In genomic region chr15:82106671-82107070, GRCh38 we compare ENCODE assay signal across 15 cellular contexts.
"Had no signal": no experiment of that assay in that cellular context is flagged by ENCODE, and none has a peak within 500 bp of the region (broad histone marks: within the 10 kb centered on the region; RNA-seq: fewer than 3 reads in every experiment).

No MANE protein-coding gene starts in this region.

- H3K27ac Mint-ChIP-seq: activated naive CD8-positive, alpha-beta T cell treated with anti-CD3 and anti-CD28 coated beads for 36 hours; activated T-helper 1 cell treated with anti-CD3 and anti-CD28 coated beads, Interleukin-12 subunit alpha, Interleukin-12 subunit beta, Interleukin-2, Interleukin-4 antibody, amounts not matched to agents 30 ng/mL and 10 ng/mL and 1 ng/mL, durations not matched to agents 14 hours and 24 hours and 36 hours; naive thymus-derived CD4-positive, alpha-beta T cell had no signal

- ATAC-seq: activated CD4-positive, CD25-positive, alpha-beta regulatory T cell treated with anti-CD3 and anti-CD28 coated beads, Interleukin-2, amount 50 U/mL, for 24 hours; gastroesophageal sphincter; left lobe of liver; naive thymus-derived CD4-positive, alpha-beta T cell; stimulated activated naive CD8-positive, alpha-beta T cell treated with anti-CD3 and anti-CD28 coated beads, Interleukin-15, Interleukin-2, amounts not matched to agents 100 U/mL and 50 U/mL, for 24 hours had no signal

- H3K27me3 Mint-ChIP-seq: activated naive CD8-positive, alpha-beta T cell treated with anti-CD3 and anti-CD28 coated beads for 36 hours; naive thymus-derived CD4-positive, alpha-beta T cell had no signal

- H3K4me3 ChIP-seq: gastroesophageal sphincter, skin epidermis, transverse colon had no signal

- H3K4me3 Mint-ChIP-seq: activated naive CD8-positive, alpha-beta T cell treated with anti-CD3 and anti-CD28 coated beads for 36 hours; activated T-helper 1 cell treated with anti-CD3 and anti-CD28 coated beads, Interleukin-12 subunit alpha, Interleukin-12 subunit beta, Interleukin-2, Interleukin-4 antibody, amounts not matched to agents 30 ng/mL and 10 ng/mL and 1 ng/mL, durations not matched to agents 14 hours and 24 hours and 36 hours; naive thymus-derived CD4-positive, alpha-beta T cell had no signal

- H3K27me3 ChIP-seq: gastroesophageal sphincter, transverse colon had no signal

- H3K27ac ChIP-seq: gastroesophageal sphincter, transverse colon had no signal

- H3K9me3 ChIP-seq: gastroesophageal sphincter, transverse colon had no signal

- H3K36me3 Mint-ChIP-seq: activated naive CD8-positive, alpha-beta T cell treated with anti-CD3 and anti-CD28 coated beads for 36 hours; naive thymus-derived CD4-positive, alpha-beta T cell had no signal

- DNase-seq: activated CD4-positive, alpha-beta T cell treated with anti-CD3 and anti-CD28 coated beads, Interleukin-2, amount 50 U/mL, for 1 hour; activated CD8-positive, alpha-beta memory T cell treated with anti-CD3 and anti-CD28 coated beads for 24 hours; activated naive CD8-positive, alpha-beta T cell treated with anti-CD3 and anti-CD28 coated beads for 36 hours; amygdala; dermis blood vessel endothelial cell; naive thymus-derived CD4-positive, alpha-beta T cell; stimulated activated CD4-positive, alpha-beta T cell treated with anti-CD3 and anti-CD28 coated beads, Interleukin-4, amount 100 ng/mL, for 4 hours; stimulated activated CD8-positive, alpha-beta memory T cell treated with anti-CD3 and anti-CD28 coated beads, Interleukin-4, amount 100 ng/mL, for 48 hours; stimulated activated naive CD8-positive, alpha-beta T cell treated with anti-CD3 and anti-CD28 coated beads, Interleukin-15, Interleukin-2, amounts not matched to agents 100 U/mL and 50 U/mL, for 24 hours; transverse colon had no signal

- H3K9me3 Mint-ChIP-seq: activated naive CD8-positive, alpha-beta T cell treated with anti-CD3 and anti-CD28 coated beads for 36 hours; activated T-helper 1 cell treated with anti-CD3 and anti-CD28 coated beads, Interleukin-12 subunit alpha, Interleukin-12 subunit beta, Interleukin-2, Interleukin-4 antibody, amounts not matched to agents 30 ng/mL and 10 ng/mL and 1 ng/mL, durations not matched to agents 14 hours and 24 hours and 36 hours; naive thymus-derived CD4-positive, alpha-beta T cell had no signal

- H3K4me1 ChIP-seq: gastroesophageal sphincter, transverse colon had no signal

- H3K36me3 ChIP-seq: gastroesophageal sphincter, transverse colon had no signal
